In the genomic region with DNA sequence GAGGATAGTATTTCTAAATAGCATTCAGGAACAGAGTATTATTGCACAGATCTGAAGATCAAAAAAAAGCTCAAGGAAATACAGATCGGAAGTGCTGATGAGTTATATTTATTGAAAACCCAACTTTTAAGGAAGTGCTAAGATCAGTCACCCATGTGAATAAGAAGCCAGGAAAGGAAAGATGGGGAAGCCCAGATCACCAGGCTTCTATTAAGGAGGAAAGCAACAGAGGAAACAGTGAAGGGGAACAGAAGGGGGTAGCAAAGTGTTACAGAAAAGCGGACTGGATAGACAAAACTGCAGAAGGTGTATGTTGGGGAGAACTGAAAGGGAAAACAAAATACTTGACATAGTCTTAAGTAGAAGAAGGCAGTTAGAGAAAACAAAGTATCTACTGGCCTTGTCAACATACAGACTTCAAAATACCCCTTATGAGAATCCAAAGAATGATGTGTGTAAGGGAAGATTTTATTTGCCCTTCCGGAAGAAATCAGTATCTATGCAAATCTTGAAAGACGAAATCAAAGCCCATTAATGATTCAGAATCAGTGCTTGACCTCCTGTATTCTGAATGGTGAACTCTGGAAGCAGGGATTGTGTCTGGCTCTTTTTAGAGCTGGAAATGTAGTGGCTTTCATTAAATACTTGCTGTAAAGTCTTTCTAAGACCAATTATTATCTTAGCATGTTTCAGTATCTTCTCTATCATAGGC, we compare ENCODE assay signal across 1 cellular context.
TF ChIP-seq lines count a peak whose summit lies in the region.

No MANE protein-coding gene starts in this region.

TF ChIP-seq in HepG2, 621 proteins besides CTCF, POLR2A, EP300 and RAD21:
- no peak for TF ChIP-seq MTF2 (CRISPR knock-in tag; IDR thresholded peaks at IDR 0.05; ENCODE audit: borderline replicate concordance)
- no peak for TF ChIP-seq ZNF850 (CRISPR knock-in tag; conservative IDR thresholded peaks at IDR 0.05)
- TF ChIP-seq, protein P1, sequence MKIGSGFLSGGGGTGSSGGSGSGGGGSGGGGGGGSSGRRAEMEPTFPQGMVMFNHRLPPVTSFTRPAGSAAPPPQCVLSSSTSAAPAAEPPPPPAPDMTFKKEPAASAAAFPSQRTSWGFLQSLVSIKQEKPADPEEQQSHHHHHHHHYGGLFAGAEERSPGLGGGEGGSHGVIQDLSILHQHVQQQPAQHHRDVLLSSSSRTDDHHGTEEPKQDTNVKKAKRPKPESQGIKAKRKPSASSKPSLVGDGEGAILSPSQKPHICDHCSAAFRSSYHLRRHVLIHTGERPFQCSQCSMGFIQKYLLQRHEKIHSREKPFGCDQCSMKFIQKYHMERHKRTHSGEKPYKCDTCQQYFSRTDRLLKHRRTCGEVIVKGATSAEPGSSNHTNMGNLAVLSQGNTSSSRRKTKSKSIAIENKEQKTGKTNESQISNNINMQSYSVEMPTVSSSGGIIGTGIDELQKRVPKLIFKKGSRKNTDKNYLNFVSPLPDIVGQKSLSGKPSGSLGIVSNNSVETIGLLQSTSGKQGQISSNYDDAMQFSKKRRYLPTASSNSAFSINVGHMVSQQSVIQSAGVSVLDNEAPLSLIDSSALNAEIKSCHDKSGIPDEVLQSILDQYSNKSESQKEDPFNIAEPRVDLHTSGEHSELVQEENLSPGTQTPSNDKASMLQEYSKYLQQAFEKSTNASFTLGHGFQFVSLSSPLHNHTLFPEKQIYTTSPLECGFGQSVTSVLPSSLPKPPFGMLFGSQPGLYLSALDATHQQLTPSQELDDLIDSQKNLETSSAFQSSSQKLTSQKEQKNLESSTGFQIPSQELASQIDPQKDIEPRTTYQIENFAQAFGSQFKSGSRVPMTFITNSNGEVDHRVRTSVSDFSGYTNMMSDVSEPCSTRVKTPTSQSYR (CRISPR knock-in tag; IDR thresholded peaks at IDR 0.05; ENCODE audit: borderline replicate concordance) = no peak
- no peak for TF ChIP-seq JARID2 (CRISPR knock-in tag; IDR thresholded peaks at IDR 0.05; ENCODE audit: insufficient replicate concordance)
- TF ChIP-seq ZNF558 (CRISPR knock-in tag; IDR thresholded peaks at IDR 0.05; ENCODE audit: borderline replicate concordance) = no peak
- no peak for TF ChIP-seq ZNF773 (CRISPR knock-in tag; IDR thresholded peaks at IDR 0.05; ENCODE audit: borderline replicate concordance)
- TF ChIP-seq, protein P2, sequence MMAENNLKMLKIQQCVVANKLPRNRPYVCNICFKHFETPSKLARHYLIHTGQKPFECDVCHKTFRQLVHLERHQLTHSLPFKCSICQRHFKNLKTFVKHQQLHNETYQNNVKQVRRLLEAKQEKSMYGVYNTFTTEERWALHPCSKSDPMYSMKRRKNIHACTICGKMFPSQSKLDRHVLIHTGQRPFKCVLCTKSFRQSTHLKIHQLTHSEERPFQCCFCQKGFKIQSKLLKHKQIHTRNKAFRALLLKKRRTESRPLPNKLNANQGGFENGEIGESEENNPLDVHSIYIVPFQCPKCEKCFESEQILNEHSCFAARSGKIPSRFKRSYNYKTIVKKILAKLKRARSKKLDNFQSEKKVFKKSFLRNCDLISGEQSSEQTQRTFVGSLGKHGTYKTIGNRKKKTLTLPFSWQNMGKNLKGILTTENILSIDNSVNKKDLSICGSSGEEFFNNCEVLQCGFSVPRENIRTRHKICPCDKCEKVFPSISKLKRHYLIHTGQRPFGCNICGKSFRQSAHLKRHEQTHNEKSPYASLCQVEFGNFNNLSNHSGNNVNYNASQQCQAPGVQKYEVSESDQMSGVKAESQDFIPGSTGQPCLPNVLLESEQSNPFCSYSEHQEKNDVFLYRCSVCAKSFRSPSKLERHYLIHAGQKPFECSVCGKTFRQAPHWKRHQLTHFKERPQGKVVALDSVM (CRISPR knock-in tag; IDR thresholded peaks at IDR 0.05) = no peak
- TF ChIP-seq ZNF777 (CRISPR knock-in tag; IDR thresholded peaks at IDR 0.05) = no peak
- TF ChIP-seq SETDB1 (CRISPR knock-in tag; IDR thresholded peaks at IDR 0.05; ENCODE audit: borderline replicate concordance) = no peak
- TF ChIP-seq, protein P3, sequence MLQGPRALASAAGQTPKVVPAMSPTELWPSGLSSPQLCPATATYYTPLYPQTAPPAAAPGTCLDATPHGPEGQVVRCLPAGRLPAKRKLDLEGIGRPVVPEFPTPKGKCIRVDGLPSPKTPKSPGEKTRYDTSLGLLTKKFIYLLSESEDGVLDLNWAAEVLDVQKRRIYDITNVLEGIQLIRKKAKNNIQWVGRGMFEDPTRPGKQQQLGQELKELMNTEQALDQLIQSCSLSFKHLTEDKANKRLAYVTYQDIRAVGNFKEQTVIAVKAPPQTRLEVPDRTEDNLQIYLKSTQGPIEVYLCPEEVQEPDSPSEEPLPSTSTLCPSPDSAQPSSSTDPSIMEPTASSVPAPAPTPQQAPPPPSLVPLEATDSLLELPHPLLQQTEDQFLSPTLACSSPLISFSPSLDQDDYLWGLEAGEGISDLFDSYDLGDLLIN (CRISPR knock-in tag; IDR thresholded peaks at IDR 0.05; ENCODE audit: borderline replicate concordance) = no peak
- TF ChIP-seq POLR2AphosphoS2 (IDR thresholded peaks at IDR 0.05; ENCODE audit: low read depth, low read length) = no peak
- TF ChIP-seq, protein P4, sequence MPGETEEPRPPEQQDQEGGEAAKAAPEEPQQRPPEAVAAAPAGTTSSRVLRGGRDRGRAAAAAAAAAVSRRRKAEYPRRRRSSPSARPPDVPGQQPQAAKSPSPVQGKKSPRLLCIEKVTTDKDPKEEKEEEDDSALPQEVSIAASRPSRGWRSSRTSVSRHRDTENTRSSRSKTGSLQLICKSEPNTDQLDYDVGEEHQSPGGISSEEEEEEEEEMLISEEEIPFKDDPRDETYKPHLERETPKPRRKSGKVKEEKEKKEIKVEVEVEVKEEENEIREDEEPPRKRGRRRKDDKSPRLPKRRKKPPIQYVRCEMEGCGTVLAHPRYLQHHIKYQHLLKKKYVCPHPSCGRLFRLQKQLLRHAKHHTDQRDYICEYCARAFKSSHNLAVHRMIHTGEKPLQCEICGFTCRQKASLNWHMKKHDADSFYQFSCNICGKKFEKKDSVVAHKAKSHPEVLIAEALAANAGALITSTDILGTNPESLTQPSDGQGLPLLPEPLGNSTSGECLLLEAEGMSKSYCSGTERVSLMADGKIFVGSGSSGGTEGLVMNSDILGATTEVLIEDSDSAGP (CRISPR knock-in tag; IDR thresholded peaks at IDR 0.05; ENCODE audit: borderline replicate concordance) = no peak
- no peak for TF ChIP-seq ZNF670 (CRISPR knock-in tag; IDR thresholded peaks at IDR 0.05; ENCODE audit: borderline replicate concordance)
- TF ChIP-seq, protein P5, sequence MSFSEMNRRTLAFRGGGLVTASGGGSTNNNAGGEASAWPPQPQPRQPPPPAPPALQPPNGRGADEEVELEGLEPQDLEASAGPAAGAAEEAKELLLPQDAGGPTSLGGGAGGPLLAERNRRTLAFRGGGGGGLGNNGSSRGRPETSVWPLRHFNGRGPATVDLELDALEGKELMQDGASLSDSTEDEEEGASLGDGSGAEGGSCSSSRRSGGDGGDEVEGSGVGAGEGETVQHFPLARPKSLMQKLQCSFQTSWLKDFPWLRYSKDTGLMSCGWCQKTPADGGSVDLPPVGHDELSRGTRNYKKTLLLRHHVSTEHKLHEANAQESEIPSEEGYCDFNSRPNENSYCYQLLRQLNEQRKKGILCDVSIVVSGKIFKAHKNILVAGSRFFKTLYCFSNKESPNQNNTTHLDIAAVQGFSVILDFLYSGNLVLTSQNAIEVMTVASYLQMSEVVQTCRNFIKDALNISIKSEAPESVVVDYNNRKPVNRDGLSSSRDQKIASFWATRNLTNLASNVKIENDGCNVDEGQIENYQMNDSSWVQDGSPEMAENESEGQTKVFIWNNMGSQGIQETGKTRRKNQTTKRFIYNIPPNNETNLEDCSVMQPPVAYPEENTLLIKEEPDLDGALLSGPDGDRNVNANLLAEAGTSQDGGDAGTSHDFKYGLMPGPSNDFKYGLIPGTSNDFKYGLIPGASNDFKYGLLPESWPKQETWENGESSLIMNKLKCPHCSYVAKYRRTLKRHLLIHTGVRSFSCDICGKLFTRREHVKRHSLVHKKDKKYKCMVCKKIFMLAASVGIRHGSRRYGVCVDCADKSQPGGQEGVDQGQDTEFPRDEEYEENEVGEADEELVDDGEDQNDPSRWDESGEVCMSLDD (CRISPR knock-in tag; IDR thresholded peaks at IDR 0.05; ENCODE audit: borderline replicate concordance) = no peak
- TF ChIP-seq, protein P6, sequence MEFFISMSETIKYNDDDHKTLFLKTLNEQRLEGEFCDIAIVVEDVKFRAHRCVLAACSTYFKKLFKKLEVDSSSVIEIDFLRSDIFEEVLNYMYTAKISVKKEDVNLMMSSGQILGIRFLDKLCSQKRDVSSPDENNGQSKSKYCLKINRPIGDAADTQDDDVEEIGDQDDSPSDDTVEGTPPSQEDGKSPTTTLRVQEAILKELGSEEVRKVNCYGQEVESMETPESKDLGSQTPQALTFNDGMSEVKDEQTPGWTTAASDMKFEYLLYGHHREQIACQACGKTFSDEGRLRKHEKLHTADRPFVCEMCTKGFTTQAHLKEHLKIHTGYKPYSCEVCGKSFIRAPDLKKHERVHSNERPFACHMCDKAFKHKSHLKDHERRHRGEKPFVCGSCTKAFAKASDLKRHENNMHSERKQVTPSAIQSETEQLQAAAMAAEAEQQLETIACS (CRISPR knock-in tag; IDR thresholded peaks at IDR 0.05) = no peak
- TF ChIP-seq ETV6 (CRISPR knock-in tag; conservative IDR thresholded peaks at IDR 0.05) = no peak
- no peak for TF ChIP-seq SRSF4 (IDR thresholded peaks at IDR 0.05; ENCODE audit: low read depth, low read length, poor library complexity, severe bottlenecking)
- TF ChIP-seq MXI1 (IDR thresholded peaks at IDR 0.05; ENCODE audit: borderline replicate concordance, low read depth, low read length) = no peak
- TF ChIP-seq, protein P7, sequence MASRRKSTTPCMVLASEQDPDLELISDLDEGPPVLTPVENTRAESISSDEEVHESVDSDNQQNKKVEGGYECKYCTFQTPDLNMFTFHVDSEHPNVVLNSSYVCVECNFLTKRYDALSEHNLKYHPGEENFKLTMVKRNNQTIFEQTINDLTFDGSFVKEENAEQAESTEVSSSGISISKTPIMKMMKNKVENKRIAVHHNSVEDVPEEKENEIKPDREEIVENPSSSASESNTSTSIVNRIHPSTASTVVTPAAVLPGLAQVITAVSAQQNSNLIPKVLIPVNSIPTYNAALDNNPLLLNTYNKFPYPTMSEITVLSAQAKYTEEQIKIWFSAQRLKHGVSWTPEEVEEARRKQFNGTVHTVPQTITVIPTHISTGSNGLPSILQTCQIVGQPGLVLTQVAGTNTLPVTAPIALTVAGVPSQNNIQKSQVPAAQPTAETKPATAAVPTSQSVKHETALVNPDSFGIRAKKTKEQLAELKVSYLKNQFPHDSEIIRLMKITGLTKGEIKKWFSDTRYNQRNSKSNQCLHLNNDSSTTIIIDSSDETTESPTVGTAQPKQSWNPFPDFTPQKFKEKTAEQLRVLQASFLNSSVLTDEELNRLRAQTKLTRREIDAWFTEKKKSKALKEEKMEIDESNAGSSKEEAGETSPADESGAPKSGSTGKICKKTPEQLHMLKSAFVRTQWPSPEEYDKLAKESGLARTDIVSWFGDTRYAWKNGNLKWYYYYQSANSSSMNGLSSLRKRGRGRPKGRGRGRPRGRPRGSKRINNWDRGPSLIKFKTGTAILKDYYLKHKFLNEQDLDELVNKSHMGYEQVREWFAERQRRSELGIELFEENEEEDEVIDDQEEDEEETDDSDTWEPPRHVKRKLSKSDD (CRISPR knock-in tag; IDR thresholded peaks at IDR 0.05; ENCODE audit: low read depth) = no peak
- TF ChIP-seq, protein P8, sequence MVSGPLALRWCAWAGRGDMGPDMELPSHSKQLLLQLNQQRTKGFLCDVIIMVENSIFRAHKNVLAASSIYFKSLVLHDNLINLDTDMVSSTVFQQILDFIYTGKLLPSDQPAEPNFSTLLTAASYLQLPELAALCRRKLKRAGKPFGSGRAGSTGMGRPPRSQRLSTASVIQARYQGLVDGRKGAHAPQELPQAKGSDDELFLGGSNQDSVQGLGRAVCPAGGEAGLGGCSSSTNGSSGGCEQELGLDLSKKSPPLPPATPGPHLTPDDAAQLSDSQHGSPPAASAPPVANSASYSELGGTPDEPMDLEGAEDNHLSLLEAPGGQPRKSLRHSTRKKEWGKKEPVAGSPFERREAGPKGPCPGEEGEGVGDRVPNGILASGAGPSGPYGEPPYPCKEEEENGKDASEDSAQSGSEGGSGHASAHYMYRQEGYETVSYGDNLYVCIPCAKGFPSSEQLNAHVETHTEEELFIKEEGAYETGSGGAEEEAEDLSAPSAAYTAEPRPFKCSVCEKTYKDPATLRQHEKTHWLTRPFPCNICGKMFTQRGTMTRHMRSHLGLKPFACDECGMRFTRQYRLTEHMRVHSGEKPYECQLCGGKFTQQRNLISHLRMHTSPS (CRISPR knock-in tag; IDR thresholded peaks at IDR 0.05; ENCODE audit: low read depth) = no peak
TF ChIP-seq in HepG2: peak in this region for 0.
